Comparison of ENCODE assay signal across 17 cellular contexts in genomic region chr5:176574297-176574591, GRCh38. TPM values are rescaled to one million over a fixed set of nuclear protein-coding genes. Genes with fewer than 3 reads are reported as not detected.
DNase-seq lines count a peak whose midpoint lies in the region; ATAC-seq and TF ChIP-seq lines count a peak whose summit lies in the region.
"Had no signal": no experiment of that assay in that cellular context is flagged by ENCODE, and none has a peak within 500 bp of the region (broad histone marks: within the 10 kb centered on the region; RNA-seq: fewer than 3 reads in every experiment).

No MANE protein-coding gene starts in this region.

- TF ChIP-seq CTCF in SK-N-SH (IDR thresholded peaks at IDR 0.05) (no peak; the same call in 1 of the 2 replicates), PC-9 (conservative IDR thresholded peaks at IDR 0.05) (peak; percentile 28), neural progenitor cell (IDR thresholded peaks at IDR 0.05) (no peak)

- no peak for TF ChIP-seq EP300 in SK-N-SH (IDR thresholded peaks at IDR 0.05; ENCODE audit: borderline replicate concordance in 1 of 2, low read depth in 1 of 2, low read length in 1 of 2)

- no peak overlapping the region for H3K9ac ChIP-seq in SK-N-SH
- H3K9ac ChIP-seq in neural progenitor cell = no peak overlapping the region

- H3K4me1 ChIP-seq in SK-N-SH (ENCODE audit: control insufficient read depth in 1 of 2, insufficient read depth in 2 of 2, low read depth in 1 of 2, low read length in 1 of 2) (no peaks in the 10 kb centered on the region; a peak in 1 of 4 replicates), PC-9 (replicated peaks; ENCODE audit: insufficient read depth) (0 out of 2 replicates have a peak, but pooled peaks cover 4% of the 10 kb centered on the region), neural progenitor cell (no peaks in the 10 kb centered on the region)
- H3K4me1 ChIP-seq: foreskin keratinocyte, upper lobe of right lung had no signal

- no peaks in the 10 kb centered on the region for H3K36me3 Mint-ChIP-seq in neural progenitor cell
- H3K36me3 Mint-ChIP-seq: activated naive CD8-positive, alpha-beta T cell treated with anti-CD3 and anti-CD28 coated beads, Interleukin-2, amount 10 ng/mL, durations not matched to agents 7 days and 5 days had no signal

- H3K4me3 Mint-ChIP-seq in neural progenitor cell = no peak overlapping the region
- H3K4me3 Mint-ChIP-seq: activated CD4-positive, alpha-beta memory T cell treated with anti-CD3 and anti-CD28 coated beads, Interleukin-2, amount 10 ng/mL, durations not matched to agents 7 days and 5 days; activated naive CD8-positive, alpha-beta T cell treated with anti-CD3 and anti-CD28 coated beads, Interleukin-2, amount 10 ng/mL, durations not matched to agents 7 days and 5 days; stimulated activated naive CD8-positive, alpha-beta T cell treated with anti-CD3 and anti-CD28 coated beads, Interleukin-15, amount 100 ng/mL, for 72 hours had no signal

- CTCF ChIA-PET in SK-N-SH (lab: Yijun Ruan, JAX) = interaction anchor here (0.8 to 4.9 kb wide), 16 partner anchors 8 to 78 kb away, joined by 3 to 49 read pairs (median 5); partner anchors contain the start of genes EIF4E1B, SNCB and TSPAN17
- CTCF ChIA-PET in PC-9 (lab: Charles Lee) = interaction anchor here (0.6 kb wide), 1 partner anchor 13 kb away, joined by 3 read pairs; no protein-coding TSS in a partner anchor

- intact Hi-C loops in PC-9 (cut with micrococcal nuclease; ENCODE audit: unreplicated experiment) = loop anchor here (1.0 to 5.0 kb wide), 2 partner anchors 73 to 383 kb away; partner anchors contain the start of gene TSPAN17

- no peaks in the 10 kb centered on the region for H3K9me3 ChIP-seq in SK-N-SH
- H3K9me3 ChIP-seq in PC-9 (ENCODE audit: insufficient read depth, low read depth) = no peaks in the 10 kb centered on the region
- no peaks in the 10 kb centered on the region for H3K9me3 ChIP-seq in neural progenitor cell (ENCODE audit: low read depth)
- H3K9me3 ChIP-seq: upper lobe of right lung had no signal

- DNase-seq in SK-N-SH (no peak), PC-9 (no peak), neural progenitor cell (ENCODE audit: low spot score) (no peak), MV-4-11 (lab: John Stamatoyannopoulos, UW) (no peak), RKO (ENCODE audit: low spot score) (no peak)
- DNase-seq: DMS153, foreskin keratinocyte, NCI-H2171 treated with DMSO at 0.1 percent for 48 hours had no signal

- H3K27ac ChIP-seq in SK-N-SH (ENCODE audit: low read depth in 2 of 2, low read length in 1 of 2) = no peak overlapping the region
- H3K27ac ChIP-seq in PC-9 = no peak overlapping the region
- no peak overlapping the region for H3K27ac ChIP-seq in neural progenitor cell
- H3K27ac ChIP-seq: foreskin keratinocyte, upper lobe of right lung had no signal

- H3K4me1 Mint-ChIP-seq in neural progenitor cell = peaks cover 8% of the 10 kb centered on the region

- POLR2A ChIA-PET in SK-N-SH (lab: Yijun Ruan, JAX) (no interaction called here), PC-9 (lab: Charles Lee; ENCODE audit: unreplicated experiment) (no interaction called here)

- peak overlapping the region; percentile 29 for H3K27ac Mint-ChIP-seq in neural progenitor cell
- H3K27ac Mint-ChIP-seq: activated CD4-positive, alpha-beta memory T cell treated with anti-CD3 and anti-CD28 coated beads, Interleukin-2, amount 10 ng/mL, durations not matched to agents 7 days and 5 days; activated naive CD8-positive, alpha-beta T cell treated with anti-CD3 and anti-CD28 coated beads, Interleukin-2, amount 10 ng/mL, durations not matched to agents 7 days and 5 days; stimulated activated naive CD8-positive, alpha-beta T cell treated with anti-CD3 and anti-CD28 coated beads, Interleukin-15, amount 100 ng/mL, for 72 hours had no signal

- H3K9me3 Mint-ChIP-seq in neural progenitor cell = no peaks in the 10 kb centered on the region
- H3K9me3 Mint-ChIP-seq: activated CD4-positive, alpha-beta memory T cell treated with anti-CD3 and anti-CD28 coated beads, Interleukin-2, amount 10 ng/mL, durations not matched to agents 7 days and 5 days; activated naive CD8-positive, alpha-beta T cell treated with anti-CD3 and anti-CD28 coated beads, Interleukin-2, amount 10 ng/mL, durations not matched to agents 7 days and 5 days; stimulated activated naive CD8-positive, alpha-beta T cell treated with anti-CD3 and anti-CD28 coated beads, Interleukin-15, amount 100 ng/mL, for 72 hours had no signal

- no peaks in the 10 kb centered on the region for H3K79me2 ChIP-seq in SK-N-SH (ENCODE audit: insufficient read depth)
- H3K79me2 ChIP-seq in PC-9 (ENCODE audit: low read depth) = no peaks in the 10 kb centered on the region
- no peaks in the 10 kb centered on the region for H3K79me2 ChIP-seq in neural progenitor cell (ENCODE audit: low read depth)

- no peaks in the 10 kb centered on the region for H3K36me3 ChIP-seq in SK-N-SH (replicated peaks in 1 of 2; ENCODE audit: control insufficient read depth in 1 of 2, insufficient read depth in 2 of 2, low read length in 1 of 2)
- no peaks in the 10 kb centered on the region for H3K36me3 ChIP-seq in PC-9 (ENCODE audit: low read depth)
- H3K36me3 ChIP-seq in neural progenitor cell = no peaks in the 10 kb centered on the region
- H3K36me3 ChIP-seq: upper lobe of right lung had no signal

- ATAC-seq in SK-N-SH treated with all-trans-retinoic acid at 6 μM for 48 hours = peak; percentile 7; the same call in 1 of the 3 replicates

- H3K4me3 ChIP-seq in SK-N-SH (ENCODE audit: low read depth in 2 of 2, low read length in 1 of 2) = no peak overlapping the region
- H3K4me3 ChIP-seq in PC-9 = no peak overlapping the region
- no peak overlapping the region for H3K4me3 ChIP-seq in neural progenitor cell
- H3K4me3 ChIP-seq: upper lobe of right lung had no signal

- H2AFZ ChIP-seq in SK-N-SH (ENCODE audit: low read depth) (no peak overlapping the region), PC-9 (no peak overlapping the region), neural progenitor cell (replicated peaks) (peak overlapping the region; percentile 30)

- H3F3A ChIP-seq in SK-N-SH (replicated peaks; ENCODE audit: insufficient read depth) (no peaks in the 10 kb centered on the region), PC-9 (ENCODE audit: insufficient read depth, low read depth) (peaks cover 10% of the 10 kb centered on the region; the same call in 1 of the 2 replicates), neural progenitor cell (ENCODE audit: low read depth) (no peaks in the 10 kb centered on the region)

- 23% methylated on average over 8 of the region's 10 CpGs for WGBS in SK-N-SH (ENCODE audit: low lambda C conversion rate)

- H3K27me3 ChIP-seq in SK-N-SH (ENCODE audit: insufficient read depth) = peaks cover 4% of the 10 kb centered on the region; the same call in 1 of the 2 replicates
- no peaks in the 10 kb centered on the region for H3K27me3 ChIP-seq in PC-9 (ENCODE audit: insufficient read depth, low read depth)
- H3K27me3 ChIP-seq in neural progenitor cell = peaks cover 7% of the 10 kb centered on the region
- H3K27me3 ChIP-seq: foreskin keratinocyte had no signal

- H3K9me2 ChIP-seq in SK-N-SH (no peaks in the 10 kb centered on the region), PC-9 (ENCODE audit: insufficient read depth) (no peaks in the 10 kb centered on the region)

- no peaks in the 10 kb centered on the region for H4K20me1 ChIP-seq in SK-N-SH (ENCODE audit: insufficient read depth)
- H4K20me1 ChIP-seq in PC-9 (ENCODE audit: insufficient read depth) = no peaks in the 10 kb centered on the region
- H4K20me1 ChIP-seq in neural progenitor cell (ENCODE audit: low read depth) = no peaks in the 10 kb centered on the region

- peaks cover 13% of the 10 kb centered on the region for H3K27me3 Mint-ChIP-seq in neural progenitor cell (ENCODE audit: insufficient read depth, low read depth)

- H3K4me2 ChIP-seq in SK-N-SH = no peak overlapping the region
- H3K4me2 ChIP-seq in PC-9 = no peak overlapping the region
- no peak overlapping the region for H3K4me2 ChIP-seq in neural progenitor cell

- no peak for TF ChIP-seq RAD21 in SK-N-SH (IDR thresholded peaks at IDR 0.05; ENCODE audit: low read length)

- BruUV-seq in PC-9 (replicated peaks; lab: Mats Ljungman, UMichigan) = no TSS peak

TF ChIP-seq in SK-N-SH treated with all-trans-retinoic acid at 6 μM for 48 hours, 23 proteins besides CTCF, POLR2A, EP300 and RAD21 (continues in another document):
- no peak for TF ChIP-seq SNAI2 (CRISPR knock-in tag; IDR thresholded peaks at IDR 0.05)

TF ChIP-seq in SK-N-SH, 30 proteins besides CTCF, POLR2A, EP300 and RAD21 (continues in another document):
- TF ChIP-seq NFIC (IDR thresholded peaks at IDR 0.05; ENCODE audit: borderline replicate concordance) (no peak), TCF12 (IDR thresholded peaks at IDR 0.05) (no peak), SIN3A (IDR thresholded peaks at IDR 0.05; ENCODE audit: borderline replicate concordance, low read depth, low read length) (no peak)

RNA-seq across cellular contexts. Expression of gene CDHR2, which starts 25.1 kb away (rescaled TPM):
- polyA plus RNA-seq in SK-N-SH (2012; rRNA removed) = 0.02 TPM in 1 of 2 replicates, not detected in the other
- polyA plus RNA-seq in SK-N-SH (2012; cell fraction: cytosol; rRNA removed) = 0.03 TPM in 1 of 2 replicates, not detected in the other
- 0.14 and 0.23 TPM in 2 replicates for polyA plus RNA-seq in SK-N-SH (2012; cell fraction: nucleus; rRNA removed)
- total RNA-seq in PC-9 (2021) = not detected in 2 replicates
- not detected in 2 replicates for total RNA-seq in neural progenitor cell (ENCODE audit: low replicate concordance)
- total RNA-seq: omental fat pad had no signal
- polyA plus RNA-seq: BJ, foreskin keratinocyte had no signal

RNA-seq across cellular contexts. Expression of gene GPRIN1, which starts 35.7 kb away (rescaled TPM):
- polyA plus RNA-seq in SK-N-SH (2012; rRNA removed) = 5.9 and 6.6 TPM in 2 replicates
- polyA plus RNA-seq in SK-N-SH (2012; cell fraction: cytosol; rRNA removed) = 3.2 and 5.4 TPM in 2 replicates
- polyA plus RNA-seq in SK-N-SH (2012; cell fraction: nucleus; rRNA removed) = 3.5 and 4.3 TPM in 2 replicates
- total RNA-seq in PC-9 (2021) (7.2 and 11.0 TPM in 2 replicates), neural progenitor cell (ENCODE audit: low replicate concordance) (0.67 and 3.7 TPM in 2 replicates)

RNA-seq across cellular contexts. Expression of gene RNF44, which starts 37.0 kb away (rescaled TPM):
- polyA plus RNA-seq in SK-N-SH (2012; rRNA removed) = 13.2 and 17.9 TPM in 2 replicates
- 7.3 and 9.9 TPM in 2 replicates for polyA plus RNA-seq in SK-N-SH (2012; cell fraction: cytosol; rRNA removed)
- polyA plus RNA-seq in SK-N-SH (2012; cell fraction: nucleus; rRNA removed) = 110 and 129 TPM in 2 replicates
- total RNA-seq in PC-9 (2021) (87.4 and 94.2 TPM in 2 replicates), neural progenitor cell (ENCODE audit: low replicate concordance) (11.7 and 38.7 TPM in 2 replicates)

RNA-seq across cellular contexts. Expression of gene SNCB, which starts 56.1 kb away (rescaled TPM):
- 0.15 and 0.33 TPM in 2 replicates for polyA plus RNA-seq in SK-N-SH (2012; rRNA removed)
- 0.14 and 0.16 TPM in 2 replicates for polyA plus RNA-seq in SK-N-SH (2012; cell fraction: cytosol; rRNA removed)
- polyA plus RNA-seq in SK-N-SH (2012; cell fraction: nucleus; rRNA removed) = 0.11 and 0.29 TPM in 2 replicates
- total RNA-seq in PC-9 (2021) (not detected in 2 replicates), neural progenitor cell (ENCODE audit: low replicate concordance) (1.1 TPM in 1 of 2 replicates, not detected in the other)
- total RNA-seq: activated CD4-positive, alpha-beta memory T cell treated with anti-CD3 and anti-CD28 coated beads, Interleukin-2, amount 10 ng/mL, durations not matched to agents 7 days and 5 days; omental fat pad; sciatic nerve; upper lobe of right lung had no signal
- polyA plus RNA-seq: BJ had no signal

RNA-seq across cellular contexts. Expression of gene EIF4E1B, which starts 56.2 kb away (rescaled TPM):
- not detected in 2 replicates for polyA plus RNA-seq in SK-N-SH (2012; rRNA removed)
- not detected in 2 replicates for polyA plus RNA-seq in SK-N-SH (2012; cell fraction: cytosol; rRNA removed)
- polyA plus RNA-seq in SK-N-SH (2012; cell fraction: nucleus; rRNA removed) = not detected in 2 replicates
- total RNA-seq in PC-9 (2021) = not detected in 2 replicates
- 0.06 and 0.68 TPM in 2 replicates for total RNA-seq in neural progenitor cell (ENCODE audit: low replicate concordance)
- total RNA-seq: activated CD4-positive, alpha-beta memory T cell treated with anti-CD3 and anti-CD28 coated beads, Interleukin-2, amount 10 ng/mL, durations not matched to agents 7 days and 5 days; activated naive CD8-positive, alpha-beta T cell treated with anti-CD3 and anti-CD28 coated beads, Interleukin-2, amount 10 ng/mL, durations not matched to agents 7 days and 5 days; foreskin keratinocyte; mucosa of gallbladder; omental fat pad; sciatic nerve; upper lobe of right lung had no signal
- polyA plus RNA-seq: BJ, foreskin keratinocyte had no signal
